11 cellular contexts compared by ENCODE assay signal in genomic region chr15:63891763-63892123, GRCh38. TPM values are rescaled to one million over a fixed set of nuclear protein-coding genes. Genes with fewer than 3 reads are reported as not detected.
DNase-seq lines count a peak whose midpoint lies in the region; ATAC-seq and TF ChIP-seq lines count a peak whose summit lies in the region.
"Had no signal": no experiment of that assay in that cellular context is flagged by ENCODE, and none has a peak within 500 bp of the region (broad histone marks: within the 10 kb centered on the region; RNA-seq: fewer than 3 reads in every experiment).

No MANE protein-coding gene starts in this region.

- H3K4me1 ChIP-seq in HCT116 (ENCODE audit: control insufficient read depth in 1 of 2, insufficient read depth in 2 of 2, low read length in 2 of 2): peaks cover 6 to 24% of the 10 kb centered on the region in 2 experiments; a peak in 3 of 4 replicates
- peaks cover 7 to 15% of the 10 kb centered on the region in 2 donors for H3K4me1 ChIP-seq in neuronal stem cell (ENCODE audit: control insufficient read depth in 2 of 2, insufficient read depth in 1 of 2, low read depth in 1 of 2, low read length in 2 of 2)
- peaks cover 0 to 37% (median 10%) of the 10 kb centered on the region in 4 donors for H3K4me1 ChIP-seq in right lobe of liver

- H3K4me3 Mint-ChIP-seq in activated CD4-positive, alpha-beta T cell treated with anti-CD3 and anti-CD28 coated beads for 36 hours: no peak overlapping the region
- H3K4me3 Mint-ChIP-seq in activated T-helper 1 cell treated with anti-CD3 and anti-CD28 coated beads, Interleukin-12 subunit alpha, Interleukin-12 subunit beta, Interleukin-2, Interleukin-4 antibody, amounts not matched to agents 30 ng/mL and 10 ng/mL and 1 ng/mL, durations not matched to agents 14 hours and 24 hours and 36 hours: peak overlapping the region; percentile 44
- H3K4me3 Mint-ChIP-seq: mesothelial cell of epicardium had no signal

- no peak overlapping the region for H2BK120ac ChIP-seq in neuronal stem cell (ENCODE audit: low read depth, low read length)

- no peaks in the 10 kb centered on the region for H3K9me3 ChIP-seq in HCT116 (ENCODE audit: control insufficient read depth in 1 of 2, insufficient read depth in 1 of 2, low read depth in 1 of 2, low read length in 2 of 2)
- no peaks in the 10 kb centered on the region for H3K9me3 ChIP-seq in neuronal stem cell (replicated peaks in 1 of 2; ENCODE audit: control insufficient read depth in 2 of 2, insufficient read depth in 1 of 2, low read depth in 1 of 2, low read length in 2 of 2)
- no peaks in the 10 kb centered on the region for H3K9me3 ChIP-seq in right lobe of liver
- H3K9me3 ChIP-seq: A549 had no signal

- H3K27me3 Mint-ChIP-seq in activated CD4-positive, alpha-beta T cell treated with anti-CD3 and anti-CD28 coated beads for 36 hours: no peaks in the 10 kb centered on the region
- peaks cover 1% of the 10 kb centered on the region for H3K27me3 Mint-ChIP-seq in activated T-helper 1 cell treated with anti-CD3 and anti-CD28 coated beads, Interleukin-12 subunit alpha, Interleukin-12 subunit beta, Interleukin-2, Interleukin-4 antibody, amounts not matched to agents 30 ng/mL and 10 ng/mL and 1 ng/mL, durations not matched to agents 14 hours and 24 hours and 36 hours (ENCODE audit: insufficient read depth)

- H3K27ac Mint-ChIP-seq in activated CD4-positive, alpha-beta T cell treated with anti-CD3 and anti-CD28 coated beads for 36 hours: peak overlapping the region; percentile 23
- H3K27ac Mint-ChIP-seq in activated T-helper 1 cell treated with anti-CD3 and anti-CD28 coated beads, Interleukin-12 subunit alpha, Interleukin-12 subunit beta, Interleukin-2, Interleukin-4 antibody, amounts not matched to agents 30 ng/mL and 10 ng/mL and 1 ng/mL, durations not matched to agents 14 hours and 24 hours and 36 hours: peak overlapping the region; percentile 76
- H3K27ac Mint-ChIP-seq: mesothelial cell of epicardium had no signal

- CTCF ChIA-PET in activated CD4-positive, alpha-beta T cell treated with anti-CD3 and anti-CD28 coated beads for 36 hours (lab: Charles Lee): interaction anchor here (0.6 to 6.3 kb wide), 25 partner anchors 9 to 572 kb away, joined by 3 to 81 read pairs (median 5); partner anchors contain the start of gene DAPK2
- CTCF ChIA-PET in HCT116 (lab: Charles Lee): interaction anchor here (1.1 kb wide), 2 partner anchors 139 to 292 kb away, joined by 3 to 9 read pairs; no protein-coding TSS in a partner anchor

- H3K9me2 ChIP-seq in HCT116 (ENCODE audit: insufficient read depth): no peaks in the 10 kb centered on the region

- H4K20me1 ChIP-seq in HCT116 (ENCODE audit: insufficient read depth): no peaks in the 10 kb centered on the region

- H3K79me1 ChIP-seq in neuronal stem cell (ENCODE audit: low read depth, low read length): no peaks in the 10 kb centered on the region

- no peak overlapping the region for H4K8ac ChIP-seq in neuronal stem cell (ENCODE audit: low read depth, low read length)

- TF ChIP-seq POLR2A in HCT116 (IDR thresholded peaks at IDR 0.05; ENCODE audit: borderline replicate concordance, extremely low read depth, insufficient read depth, insufficient read length): no peak
- no peak for TF ChIP-seq POLR2A in right lobe of liver (IDR thresholded peaks at IDR 0.05)

- H3K9me3 Mint-ChIP-seq in activated CD4-positive, alpha-beta T cell treated with anti-CD3 and anti-CD28 coated beads for 36 hours (ENCODE audit: low read depth): no peaks in the 10 kb centered on the region
- H3K9me3 Mint-ChIP-seq in activated T-helper 1 cell treated with anti-CD3 and anti-CD28 coated beads, Interleukin-12 subunit alpha, Interleukin-12 subunit beta, Interleukin-2, Interleukin-4 antibody, amounts not matched to agents 30 ng/mL and 10 ng/mL and 1 ng/mL, durations not matched to agents 14 hours and 24 hours and 36 hours: no peaks in the 10 kb centered on the region
- H3K9me3 Mint-ChIP-seq: mesothelial cell of epicardium had no signal

- H3K9ac ChIP-seq in HCT116 (ENCODE audit: low read length) (no peak overlapping the region), neuronal stem cell (ENCODE audit: low read depth, low read length, poor library complexity) (no peak overlapping the region)

- ATAC-seq in activated CD4-positive, alpha-beta T cell treated with anti-CD3 and anti-CD28 coated beads for 36 hours: no peak
- ATAC-seq in HCT116: no peak
- no peak for ATAC-seq in HG02759 (IDR thresholded peaks at IDR 0.05; ENCODE audit: unreplicated experiment)
- ATAC-seq in GM18520 (IDR thresholded peaks at IDR 0.05; ENCODE audit: unreplicated experiment): no peak
- ATAC-seq in right lobe of liver: no peak

- no peak overlapping the region for H3K14ac ChIP-seq in neuronal stem cell (ENCODE audit: low read length)

- H3K36me3 Mint-ChIP-seq in activated CD4-positive, alpha-beta T cell treated with anti-CD3 and anti-CD28 coated beads for 36 hours (ENCODE audit: low read depth): no peaks in the 10 kb centered on the region
- H3K36me3 Mint-ChIP-seq in activated T-helper 1 cell treated with anti-CD3 and anti-CD28 coated beads, Interleukin-12 subunit alpha, Interleukin-12 subunit beta, Interleukin-2, Interleukin-4 antibody, amounts not matched to agents 30 ng/mL and 10 ng/mL and 1 ng/mL, durations not matched to agents 14 hours and 24 hours and 36 hours (ENCODE audit: low read depth): peaks cover 2% of the 10 kb centered on the region
- H3K36me3 Mint-ChIP-seq: mesothelial cell of epicardium had no signal

- POLR2A ChIA-PET in activated CD4-positive, alpha-beta T cell treated with anti-CD3 and anti-CD28 coated beads for 36 hours (lab: Charles Lee): interaction anchor here (0.6 kb wide), 1 partner anchor 12 kb away, joined by 3 read pairs; no protein-coding TSS in a partner anchor
- POLR2A ChIA-PET in HCT116 (lab: Charles Lee): no interaction called here

- DNase-seq in activated CD4-positive, alpha-beta T cell treated with anti-CD3 and anti-CD28 coated beads for 36 hours: no peak
- no peak for DNase-seq in activated CD4-positive, alpha-beta T cell treated with anti-CD3 and anti-CD28 coated beads, Interleukin-2, amount 50 U/mL, for 48 hours
- DNase-seq in HCT116 (ENCODE audit: low read depth, low spot score) (no peak), neuronal stem cell (ENCODE audit: low spot score) (no peak), right lobe of liver (no peak)
- DNase-seq in activated T-helper 1 cell treated with anti-CD3 and anti-CD28 coated beads, Interleukin-12 subunit alpha, Interleukin-12 subunit beta, Interleukin-2, Interleukin-4 antibody, amounts not matched to agents 30 ng/mL and 10 ng/mL and 1 ng/mL, durations not matched to agents 14 hours and 24 hours and 36 hours (ENCODE audit: low spot score): no peak
- DNase-seq: activated CD4-positive, alpha-beta T cell treated with anti-CD3 and anti-CD28 coated beads for 4 hours had no signal

- no peak overlapping the region for H4K91ac ChIP-seq in neuronal stem cell (ENCODE audit: low read depth, low read length, poor library complexity)

- TF ChIP-seq CTCF in HCT116 (IDR thresholded peaks at IDR 0.05 in 2 of 3, conservative IDR thresholded peaks at IDR 0.05 in 1 of 3; ENCODE audit: borderline replicate concordance in 1 of 3, insufficient read depth in 1 of 3, low read depth in 2 of 3, low read length in 2 of 3) (no peak), right lobe of liver (IDR thresholded peaks at IDR 0.05) (no peak)

- H3K36me3 ChIP-seq in HCT116 (ENCODE audit: control insufficient read depth in 1 of 2, insufficient read depth in 2 of 2, low read length in 2 of 2): no peaks in the 10 kb centered on the region
- H3K36me3 ChIP-seq in neuronal stem cell (replicated peaks in 1 of 2; ENCODE audit: control insufficient read depth in 2 of 2, insufficient read depth in 2 of 2, low read length in 2 of 2): no peaks in the 10 kb centered on the region
- H3K36me3 ChIP-seq in right lobe of liver: no peaks in the 10 kb centered on the region

- no peak overlapping the region for H3K23ac ChIP-seq in neuronal stem cell (ENCODE audit: low read depth, low read length, poor library complexity)

- RAD21 ChIA-PET in HCT116 (lab: Charles Lee; ENCODE audit: low non-redundant PET in 1 of 2, low total read pairs in 2 of 2, uncharacterized antibody in 2 of 2, unreplicated experiment in 2 of 2): interaction anchor here in 1 of 2 experiments (0.7 kb wide), 1 partner anchor 276 kb away, joined by 3 read pairs; no protein-coding TSS in a partner anchor

- BruUV-seq in HCT116 (replicated peaks; lab: Mats Ljungman, UMichigan): no TSS peak

- H2BK12ac ChIP-seq in neuronal stem cell (ENCODE audit: low read length): no peak overlapping the region

- no peak for TF ChIP-seq RAD21 in HCT116 (IDR thresholded peaks at IDR 0.05; ENCODE audit: low read depth)

- no peak overlapping the region for H3K4ac ChIP-seq in neuronal stem cell (ENCODE audit: low read length)

- no peak overlapping the region for H2BK5ac ChIP-seq in neuronal stem cell (ENCODE audit: low read length)

- H2BK15ac ChIP-seq in neuronal stem cell (ENCODE audit: low read length): no peak overlapping the region

- no CpG with 5 or more reads among the region's 3 CpGs for WGBS in neuronal stem cell (ENCODE audit: extremely low coverage in 2 of 2, insufficient read length in 2 of 2, insufficient replicate concordance in 1 of 2), 2 donors
- no CpG with 5 or more reads among the region's 3 CpGs for WGBS in right lobe of liver (ENCODE audit: insufficient coverage, low coverage, low lambda C conversion rate, missing lambda C conversion rate)

- H3K4me3 ChIP-seq in HCT116 (replicated peaks in 1 of 2; ENCODE audit: low read depth in 1 of 2, low read length in 2 of 2) (no peak overlapping the region), neuronal stem cell (ENCODE audit: low read length in 2 of 2) (peak overlapping the region in 1 of 2 donors; percentile 20), right lobe of liver (no peak overlapping the region)
- H3K4me3 ChIP-seq: A549 had no signal

- H3K79me2 ChIP-seq in HCT116 (ENCODE audit: insufficient read depth, low read length): no peaks in the 10 kb centered on the region

- no peak overlapping the region for H2AK5ac ChIP-seq in neuronal stem cell (ENCODE audit: low read depth, low read length)

- H3K27ac ChIP-seq in HCT116 (ENCODE audit: low read depth, low read length) (no peak overlapping the region), neuronal stem cell (replicated peaks; ENCODE audit: low read length) (no peak overlapping the region), right lobe of liver (no peak overlapping the region)
- H3K27ac ChIP-seq: A549 had no signal

- peak overlapping the region; percentile 34 for H3K18ac ChIP-seq in neuronal stem cell (ENCODE audit: low read length)

- H3K4me2 ChIP-seq in HCT116 (ENCODE audit: low read length) (peak overlapping the region; percentile 48; the same call in 1 of the 2 replicates), neuronal stem cell (ENCODE audit: insufficient read depth, low read length, poor library complexity, severe bottlenecking) (no peak overlapping the region)
- H3K4me2 ChIP-seq: A549 had no signal

- H2AFZ ChIP-seq in HCT116 (ENCODE audit: low read depth, low read length, poor library complexity, severe bottlenecking) (peak overlapping the region; percentile 94), neuronal stem cell (ENCODE audit: low read length) (peak overlapping the region; percentile 37)

- H3K27me3 ChIP-seq in HCT116 (ENCODE audit: insufficient read depth, low read length) (no peaks in the 10 kb centered on the region), neuronal stem cell (ENCODE audit: control insufficient read depth in 3 of 3, insufficient read depth in 3 of 3, low read depth in 1 of 3, low read length in 3 of 3) (no peaks in the 10 kb centered on the region), right lobe of liver (no peaks in the 10 kb centered on the region)

- intact Hi-C loops in activated CD4-positive, alpha-beta T cell treated with anti-CD3 and anti-CD28 coated beads for 36 hours (cut with DNase I, micrococcal nuclease): loop anchor here (1.0 to 5.0 kb wide), 13 partner anchors 57 to 281 kb away; partner anchors contain the start of genes DAPK2 (in 2 of the 2) and HERC1 (in 1 of the 2)
- intact Hi-C loops in HCT116 (cut with micrococcal nuclease): loop anchor here (1.0 to 2.0 kb wide), 5 partner anchors 65 to 425 kb away; no protein-coding TSS in a partner anchor
- intact Hi-C loops in activated T-helper 1 cell treated with anti-CD3 and anti-CD28 coated beads, Interleukin-12 subunit alpha, Interleukin-12 subunit beta, Interleukin-2, Interleukin-4 antibody, amounts not matched to agents 30 ng/mL and 10 ng/mL and 1 ng/mL, durations not matched to agents 14 hours and 24 hours and 36 hours (cut with micrococcal nuclease): loop anchor here (1.0 to 5.0 kb wide), 8 partner anchors 21 to 419 kb away; partner anchors contain the start of genes DAPK2 and HERC1
- intact Hi-C loops in right lobe of liver (cut with DNase I): loop anchor here (10.0 kb wide), 2 partner anchors 53 to 147 kb away; no protein-coding TSS in a partner anchor

- peaks cover 61% of the 10 kb centered on the region for H3K4me1 Mint-ChIP-seq in activated CD4-positive, alpha-beta T cell treated with anti-CD3 and anti-CD28 coated beads for 36 hours
- peaks cover 68% of the 10 kb centered on the region for H3K4me1 Mint-ChIP-seq in activated T-helper 1 cell treated with anti-CD3 and anti-CD28 coated beads, Interleukin-12 subunit alpha, Interleukin-12 subunit beta, Interleukin-2, Interleukin-4 antibody, amounts not matched to agents 30 ng/mL and 10 ng/mL and 1 ng/mL, durations not matched to agents 14 hours and 24 hours and 36 hours (ENCODE audit: low read depth)

RNA-seq across cellular contexts. Expression of gene HERC1, which starts 58.0 kb away (rescaled TPM):
- 10 to 100 TPM; 62.8 to 66.0 TPM for total RNA-seq in activated CD4-positive, alpha-beta T cell treated with anti-CD3 and anti-CD28 coated beads for 36 hours
- total RNA-seq in HCT116 (2021; ENCODE audit: unreplicated experiment) (32.7 TPM), right lobe of liver (10 to 100 TPM; 35.1 to 46.2 (median 38.0) TPM)
- 16.0 and 18.1 TPM in 2 replicates for polyA plus RNA-seq in HCT116 (2012)
- total RNA-seq in activated T-helper 1 cell treated with anti-CD3 and anti-CD28 coated beads, Interleukin-12 subunit alpha, Interleukin-12 subunit beta, Interleukin-2, Interleukin-4 antibody, amounts not matched to agents 30 ng/mL and 10 ng/mL and 1 ng/mL, durations not matched to agents 14 hours and 24 hours and 36 hours: 67.5 and 76.8 TPM in 2 replicates
- polyA plus RNA-seq in neuronal stem cell (2013, experiment 1 of 2): 10.5 TPM
- 13.5 TPM for polyA plus RNA-seq in neuronal stem cell (2013, experiment 2 of 2)
